ENCODE assay signal across 8 cellular contexts in the genomic region with DNA sequence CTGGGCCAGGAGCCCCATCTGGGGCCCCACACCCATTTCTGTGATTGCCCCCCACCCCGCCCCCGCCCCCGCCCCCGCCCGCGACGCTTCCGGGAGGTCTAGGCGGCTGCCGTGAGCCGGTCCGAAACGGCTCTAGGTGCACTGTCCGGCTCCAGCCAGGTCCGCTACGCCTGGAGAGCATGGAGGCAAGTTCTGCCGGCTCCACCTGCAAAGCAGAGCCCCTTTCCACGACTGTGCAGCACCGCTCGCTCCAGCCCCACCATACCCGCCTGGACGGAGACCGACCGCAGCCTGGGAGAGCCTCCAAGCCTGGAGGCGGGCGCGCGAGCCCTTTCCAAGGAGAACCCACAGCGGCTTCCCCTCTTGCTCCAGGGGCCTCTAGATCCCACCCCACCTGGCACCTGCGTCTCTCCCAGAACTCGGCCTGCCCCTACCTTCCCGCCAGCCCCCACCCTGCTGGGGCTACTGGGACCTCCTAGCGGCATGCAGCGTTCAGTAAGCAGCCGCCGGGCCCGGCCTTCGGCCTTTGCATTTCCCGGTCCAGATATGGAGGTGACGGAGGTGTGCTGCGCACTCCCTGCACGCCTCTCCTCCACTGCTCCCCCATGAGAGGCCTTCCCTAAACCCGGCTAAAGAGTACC.
DNase-seq lines count a peak whose midpoint lies in the region; ATAC-seq and TF ChIP-seq lines count a peak whose summit lies in the region.

No MANE protein-coding gene starts in this region.

- peak overlapping the region; percentile 59; the same call in 1 of the 2 replicates for H3K27ac ChIP-seq in VCaP

- H3K4me3 ChIP-seq in HFF-Myc (replicated peaks; ENCODE audit: low read depth, low read length) = peak overlapping the region; percentile 54

- TF ChIP-seq POLR2A in GM18505 (IDR thresholded peaks at IDR 0.05; ENCODE audit: borderline replicate concordance, extremely low read depth, insufficient read depth, insufficient read length) = no peak

- intact Hi-C loops in Right ventricle myocardium superior (cut with DNase I) (loop anchor here (5.0 kb wide), 2 partner anchors 66 to 176 kb away; a partner anchor contains a TSS), sciatic nerve (cut with DNase I) (no loop called here)

- TF ChIP-seq CTCF in HFF-Myc (IDR thresholded peaks at IDR 0.05; ENCODE audit: low read depth, low read length, missing control alignments) = no peak
- no peak for TF ChIP-seq CTCF in VCaP (conservative IDR thresholded peaks at IDR 0.05)

- DNase-seq in HFF-Myc (ENCODE audit: extremely low read depth, low read depth) (no peak), Right ventricle myocardium superior (peak; percentile 58), sciatic nerve (ENCODE audit: low spot score) (no peak), NCI-H187 treated with DMSO at 0.1 percent for 48 hours (lab: John Stamatoyannopoulos, UW) (no peak), HCEC 1CT (no peak), NOMO-1 (lab: John Stamatoyannopoulos, UW; ENCODE audit: unreplicated experiment in 2 of 2) (no peak)

- ATAC-seq in GM18505 (IDR thresholded peaks at IDR 0.05; ENCODE audit: unreplicated experiment) (peak; percentile 19), Right ventricle myocardium superior (ENCODE audit: poor library complexity) (peak; percentile 6), sciatic nerve (peak; percentile 38)
